3 cellular contexts compared by ENCODE assay signal in the genomic region with DNA sequence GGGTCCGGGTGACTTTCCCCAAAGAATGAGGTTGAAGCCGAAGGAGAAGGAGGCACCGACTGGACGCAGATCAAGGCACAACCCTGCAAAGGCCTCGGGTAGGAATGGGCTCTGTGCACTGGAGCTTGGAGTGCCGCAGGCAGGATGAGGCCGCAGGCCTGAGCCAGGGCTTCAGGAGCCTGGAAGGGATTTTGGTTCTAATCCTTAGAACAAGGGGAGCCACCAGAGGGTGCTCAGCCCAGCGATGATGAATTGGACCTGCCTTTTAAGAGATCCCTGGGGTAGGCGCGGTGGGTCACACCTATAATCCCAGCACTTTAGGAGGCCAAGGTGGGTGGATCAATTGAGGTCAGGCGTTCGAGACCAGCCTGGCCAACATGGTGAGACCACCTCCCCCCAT.
TF ChIP-seq lines count a peak whose summit lies in the region.

No MANE protein-coding gene starts in this region.

TF ChIP-seq in HEK293, 187 proteins besides CTCF, POLR2A, EP300 and RAD21 (continued from another document):
- TF ChIP-seq ZNF280D (tag by site-specific recombination; IDR thresholded peaks at IDR 0.05) = no peak

TF ChIP-seq in WTC11, 78 proteins besides CTCF, POLR2A, EP300 and RAD21 (continued from another document):
- TF ChIP-seq, protein P1, sequence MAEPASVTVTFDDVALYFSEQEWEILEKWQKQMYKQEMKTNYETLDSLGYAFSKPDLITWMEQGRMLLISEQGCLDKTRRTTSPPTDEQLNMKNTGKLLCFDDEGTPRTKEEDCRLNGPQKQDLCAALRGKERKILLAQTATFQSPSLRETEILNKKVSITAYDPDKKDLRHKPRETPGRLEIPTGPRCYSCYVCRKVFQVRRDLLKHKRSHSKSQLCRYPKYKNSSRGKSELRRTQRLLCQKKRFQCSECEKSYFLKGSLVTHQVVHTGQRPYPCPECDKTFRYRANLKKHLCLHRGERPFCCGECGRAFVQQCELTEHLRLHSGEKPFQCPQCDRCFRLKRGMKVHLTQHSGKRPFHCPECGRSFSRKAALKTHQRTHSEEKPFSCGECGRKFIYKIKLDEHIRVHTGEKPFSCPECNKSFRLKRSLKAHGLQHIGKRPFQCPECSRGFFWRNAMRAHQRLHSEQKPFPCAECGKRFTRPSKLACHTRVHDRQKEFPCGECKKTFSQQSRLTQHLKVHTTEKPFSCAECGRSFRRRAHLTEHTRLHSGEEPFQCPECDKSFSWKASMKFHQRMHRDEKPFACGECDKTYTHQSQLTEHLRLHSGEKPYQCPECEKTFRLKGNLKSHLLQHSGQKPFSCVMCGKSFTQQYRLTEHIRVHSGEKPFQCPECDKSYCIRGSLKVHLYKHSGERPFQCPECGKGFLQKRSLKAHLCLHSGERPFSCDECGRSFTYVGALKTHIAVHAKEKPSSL (CRISPR knock-in tag; conservative IDR thresholded peaks at IDR 0.05) = no peak
- TF ChIP-seq TEAD1 (CRISPR knock-in tag; IDR thresholded peaks at IDR 0.05) (no peak), FOXP1 (CRISPR knock-in tag; IDR thresholded peaks at IDR 0.05; ENCODE audit: borderline replicate concordance) (no peak), RORB (CRISPR knock-in tag; IDR thresholded peaks at IDR 0.05) (no peak), IRF1 (CRISPR knock-in tag; IDR thresholded peaks at IDR 0.05) (no peak), NFE2L1 (CRISPR knock-in tag; IDR thresholded peaks at IDR 0.05) (no peak), CREB1 (CRISPR knock-in tag; IDR thresholded peaks at IDR 0.05) (no peak), SP1 (CRISPR knock-in tag; conservative IDR thresholded peaks at IDR 0.05) (no peak), GRHL2 (CRISPR knock-in tag; IDR thresholded peaks at IDR 0.05; ENCODE audit: insufficient replicate concordance, severe bottlenecking) (no peak), ZNF396 (CRISPR knock-in tag; IDR thresholded peaks at IDR 0.05; ENCODE audit: borderline replicate concordance) (no peak), ZBTB21 (CRISPR knock-in tag; IDR thresholded peaks at IDR 0.05; ENCODE audit: borderline replicate concordance) (no peak), ELF4 (CRISPR knock-in tag; IDR thresholded peaks at IDR 0.05; ENCODE audit: low read depth) (no peak), SMAD3 (CRISPR knock-in tag; IDR thresholded peaks at IDR 0.05; ENCODE audit: borderline replicate concordance) (no peak)
- TF ChIP-seq, protein P2, sequence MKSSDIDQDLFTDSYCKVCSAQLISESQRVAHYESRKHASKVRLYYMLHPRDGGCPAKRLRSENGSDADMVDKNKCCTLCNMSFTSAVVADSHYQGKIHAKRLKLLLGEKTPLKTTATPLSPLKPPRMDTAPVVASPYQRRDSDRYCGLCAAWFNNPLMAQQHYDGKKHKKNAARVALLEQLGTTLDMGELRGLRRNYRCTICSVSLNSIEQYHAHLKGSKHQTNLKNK (CRISPR knock-in tag; IDR thresholded peaks at IDR 0.05) = no peak
- TF ChIP-seq, protein P3, sequence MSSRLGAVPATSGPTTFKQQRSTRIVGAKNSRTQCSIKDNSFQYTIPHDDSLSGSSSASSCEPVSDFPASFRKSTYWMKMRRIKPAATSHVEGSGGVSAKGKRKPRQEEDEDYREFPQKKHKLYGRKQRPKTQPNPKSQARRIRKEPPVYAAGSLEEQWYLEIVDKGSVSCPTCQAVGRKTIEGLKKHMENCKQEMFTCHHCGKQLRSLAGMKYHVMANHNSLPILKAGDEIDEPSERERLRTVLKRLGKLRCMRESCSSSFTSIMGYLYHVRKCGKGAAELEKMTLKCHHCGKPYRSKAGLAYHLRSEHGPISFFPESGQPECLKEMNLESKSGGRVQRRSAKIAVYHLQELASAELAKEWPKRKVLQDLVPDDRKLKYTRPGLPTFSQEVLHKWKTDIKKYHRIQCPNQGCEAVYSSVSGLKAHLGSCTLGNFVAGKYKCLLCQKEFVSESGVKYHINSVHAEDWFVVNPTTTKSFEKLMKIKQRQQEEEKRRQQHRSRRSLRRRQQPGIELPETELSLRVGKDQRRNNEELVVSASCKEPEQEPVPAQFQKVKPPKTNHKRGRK (CRISPR knock-in tag; IDR thresholded peaks at IDR 0.05; ENCODE audit: borderline replicate concordance) = no peak

TF ChIP-seq in SK-N-SH treated with all-trans-retinoic acid at 6 μM for 48 hours, 23 proteins besides CTCF, POLR2A, EP300 and RAD21 (continued from another document):
- TF ChIP-seq PATZ1 (CRISPR knock-in tag; IDR thresholded peaks at IDR 0.05; ENCODE audit: borderline replicate concordance) (no peak), ZC3H10 (CRISPR knock-in tag; IDR thresholded peaks at IDR 0.05) (no peak), ZFP30 (CRISPR knock-in tag; IDR thresholded peaks at IDR 0.05) (no peak), ARNTL (CRISPR knock-in tag; IDR thresholded peaks at IDR 0.05; ENCODE audit: borderline replicate concordance, low read depth) (no peak), ZFP3 (CRISPR knock-in tag; IDR thresholded peaks at IDR 0.05) (no peak), ZNF70 (CRISPR knock-in tag; IDR thresholded peaks at IDR 0.05) (no peak), RARB (CRISPR knock-in tag; IDR thresholded peaks at IDR 0.05) (no peak), PPARA (CRISPR knock-in tag; IDR thresholded peaks at IDR 0.05; ENCODE audit: borderline replicate concordance) (no peak), OSR1 (CRISPR knock-in tag; IDR thresholded peaks at IDR 0.05) (no peak), ESRRG (CRISPR knock-in tag; IDR thresholded peaks at IDR 0.05) (no peak), BACH2 (CRISPR knock-in tag; IDR thresholded peaks at IDR 0.05; ENCODE audit: borderline replicate concordance) (no peak), ISL1 (CRISPR knock-in tag; IDR thresholded peaks at IDR 0.05) (no peak), ZNF565 (CRISPR knock-in tag; conservative IDR thresholded peaks at IDR 0.05; ENCODE audit: low read depth) (no peak)
- TF ChIP-seq, protein P4, sequence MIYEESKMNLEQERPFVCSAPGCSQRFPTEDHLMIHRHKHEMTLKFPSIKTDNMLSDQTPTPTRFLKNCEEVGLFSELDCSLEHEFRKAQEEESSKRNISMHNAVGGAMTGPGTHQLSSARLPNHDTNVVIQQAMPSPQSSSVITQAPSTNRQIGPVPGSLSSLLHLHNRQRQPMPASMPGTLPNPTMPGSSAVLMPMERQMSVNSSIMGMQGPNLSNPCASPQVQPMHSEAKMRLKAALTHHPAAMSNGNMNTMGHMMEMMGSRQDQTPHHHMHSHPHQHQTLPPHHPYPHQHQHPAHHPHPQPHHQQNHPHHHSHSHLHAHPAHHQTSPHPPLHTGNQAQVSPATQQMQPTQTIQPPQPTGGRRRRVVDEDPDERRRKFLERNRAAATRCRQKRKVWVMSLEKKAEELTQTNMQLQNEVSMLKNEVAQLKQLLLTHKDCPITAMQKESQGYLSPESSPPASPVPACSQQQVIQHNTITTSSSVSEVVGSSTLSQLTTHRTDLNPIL (CRISPR knock-in tag; IDR thresholded peaks at IDR 0.05; ENCODE audit: low read depth) = no peak
- TF ChIP-seq, protein P5, sequence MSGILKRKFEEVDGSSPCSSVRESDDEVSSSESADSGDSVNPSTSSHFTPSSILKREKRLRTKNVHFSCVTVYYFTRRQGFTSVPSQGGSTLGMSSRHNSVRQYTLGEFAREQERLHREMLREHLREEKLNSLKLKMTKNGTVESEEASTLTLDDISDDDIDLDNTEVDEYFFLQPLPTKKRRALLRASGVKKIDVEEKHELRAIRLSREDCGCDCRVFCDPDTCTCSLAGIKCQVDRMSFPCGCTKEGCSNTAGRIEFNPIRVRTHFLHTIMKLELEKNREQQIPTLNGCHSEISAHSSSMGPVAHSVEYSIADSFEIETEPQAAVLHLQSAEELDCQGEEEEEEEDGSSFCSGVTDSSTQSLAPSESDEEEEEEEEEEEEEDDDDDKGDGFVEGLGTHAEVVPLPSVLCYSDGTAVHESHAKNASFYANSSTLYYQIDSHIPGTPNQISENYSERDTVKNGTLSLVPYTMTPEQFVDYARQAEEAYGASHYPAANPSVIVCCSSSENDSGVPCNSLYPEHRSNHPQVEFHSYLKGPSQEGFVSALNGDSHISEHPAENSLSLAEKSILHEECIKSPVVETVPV (CRISPR knock-in tag; IDR thresholded peaks at IDR 0.05) = no peak
- TF ChIP-seq, protein P6, sequence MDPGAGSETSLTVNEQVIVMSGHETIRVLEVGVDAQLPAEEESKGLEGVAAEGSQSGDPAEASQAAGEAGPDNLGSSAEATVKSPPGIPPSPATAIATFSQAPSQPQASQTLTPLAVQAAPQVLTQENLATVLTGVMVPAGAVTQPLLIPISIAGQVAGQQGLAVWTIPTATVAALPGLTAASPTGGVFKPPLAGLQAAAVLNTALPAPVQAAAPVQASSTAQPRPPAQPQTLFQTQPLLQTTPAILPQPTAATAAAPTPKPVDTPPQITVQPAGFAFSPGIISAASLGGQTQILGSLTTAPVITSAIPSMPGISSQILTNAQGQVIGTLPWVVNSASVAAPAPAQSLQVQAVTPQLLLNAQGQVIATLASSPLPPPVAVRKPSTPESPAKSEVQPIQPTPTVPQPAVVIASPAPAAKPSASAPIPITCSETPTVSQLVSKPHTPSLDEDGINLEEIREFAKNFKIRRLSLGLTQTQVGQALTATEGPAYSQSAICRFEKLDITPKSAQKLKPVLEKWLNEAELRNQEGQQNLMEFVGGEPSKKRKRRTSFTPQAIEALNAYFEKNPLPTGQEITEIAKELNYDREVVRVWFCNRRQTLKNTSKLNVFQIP (CRISPR knock-in tag; IDR thresholded peaks at IDR 0.05; ENCODE audit: borderline replicate concordance, low read depth) = no peak
